Comparison of ENCODE assay signal across 17 cellular contexts in genomic region chr20:37498066-37498702, GRCh38.
"Had no signal": no experiment of that assay in that cellular context is flagged by ENCODE, and none has a peak within 500 bp of the region (broad histone marks: within the 10 kb centered on the region; RNA-seq: fewer than 3 reads in every experiment).

No MANE protein-coding gene starts in this region.

- H3K9me3 ChIP-seq: adrenal gland, mucosa of descending colon, tibial nerve had no signal

- H3K27me3 ChIP-seq: adrenal gland, tibial nerve had no signal

- H3K27ac ChIP-seq: adrenal gland, epithelial cell of prostate, tibial nerve had no signal

- DNase-seq: activated CD4-positive, alpha-beta T cell treated with anti-CD3 and anti-CD28 coated beads, Interleukin-2, amount 10 ng/mL, durations not matched to agents 7 days and 5 days; activated CD8-positive, alpha-beta memory T cell treated with anti-CD3 and anti-CD28 coated beads, Interleukin-2, amount 50 U/mL, for 4 hours; activated effector memory CD4-positive, alpha-beta T cell treated with Interleukin-2 at 50 U/mL for 16 hours; activated naive CD4-positive, alpha-beta T cell treated with anti-CD3 and anti-CD28 coated beads, Interleukin-2, amount 10 ng/mL, durations not matched to agents 7 days and 5 days; activated T-cell treated with anti-CD3 and anti-CD28 coated beads, Interleukin-2, amount 50 U/mL, for 4 hours; dermis blood vessel endothelial cell; foreskin melanocyte; left ventricle myocardium superior; mucosa of descending colon; naive B cell; T-cell; T-helper 9 cell had no signal

- H3K9me3 Mint-ChIP-seq: activated CD4-positive, alpha-beta T cell treated with anti-CD3 and anti-CD28 coated beads, Interleukin-2, amount 10 ng/mL, durations not matched to agents 7 days and 5 days; activated naive CD4-positive, alpha-beta T cell treated with anti-CD3 and anti-CD28 coated beads, Interleukin-2, amount 10 ng/mL, durations not matched to agents 7 days and 5 days; activated T-cell treated with anti-CD3 and anti-CD28 coated beads, Interleukin-2, amount 50 U/mL, for 4 hours; naive B cell; neural crest cell; stimulated activated naive CD8-positive, alpha-beta T cell treated with anti-CD3 and anti-CD28 coated beads, Interleukin-15, Interleukin-2, amounts not matched to agents 100 ng/mL and 50 ng/mL, for 24 hours; T-cell had no signal

- H3K36me3 Mint-ChIP-seq: activated naive CD4-positive, alpha-beta T cell treated with anti-CD3 and anti-CD28 coated beads, Interleukin-2, amount 10 ng/mL, durations not matched to agents 7 days and 5 days had no signal

- H3K4me1 ChIP-seq: adrenal gland, tibial nerve had no signal

- H3K4me3 ChIP-seq: adrenal gland, mucosa of descending colon, tibial nerve had no signal

- H3K36me3 ChIP-seq: adrenal gland had no signal

- H3K27me3 Mint-ChIP-seq: activated CD4-positive, alpha-beta T cell treated with anti-CD3 and anti-CD28 coated beads, Interleukin-2, amount 10 ng/mL, durations not matched to agents 7 days and 5 days; activated naive CD4-positive, alpha-beta T cell treated with anti-CD3 and anti-CD28 coated beads, Interleukin-2, amount 10 ng/mL, durations not matched to agents 7 days and 5 days; naive B cell; stimulated activated naive CD8-positive, alpha-beta T cell treated with anti-CD3 and anti-CD28 coated beads, Interleukin-15, Interleukin-2, amounts not matched to agents 100 ng/mL and 50 ng/mL, for 24 hours; T-cell had no signal

- H3K27ac Mint-ChIP-seq: activated CD4-positive, alpha-beta T cell treated with anti-CD3 and anti-CD28 coated beads, Interleukin-2, amount 10 ng/mL, durations not matched to agents 7 days and 5 days; activated naive CD4-positive, alpha-beta T cell treated with anti-CD3 and anti-CD28 coated beads, Interleukin-2, amount 10 ng/mL, durations not matched to agents 7 days and 5 days; stimulated activated naive CD8-positive, alpha-beta T cell treated with anti-CD3 and anti-CD28 coated beads, Interleukin-15, Interleukin-2, amounts not matched to agents 100 ng/mL and 50 ng/mL, for 24 hours; T-cell had no signal

- H3K4me1 Mint-ChIP-seq: activated CD4-positive, alpha-beta T cell treated with anti-CD3 and anti-CD28 coated beads, Interleukin-2, amount 10 ng/mL, durations not matched to agents 7 days and 5 days; activated naive CD4-positive, alpha-beta T cell treated with anti-CD3 and anti-CD28 coated beads, Interleukin-2, amount 10 ng/mL, durations not matched to agents 7 days and 5 days; neural crest cell had no signal

- H3K4me3 Mint-ChIP-seq: activated CD4-positive, alpha-beta T cell treated with anti-CD3 and anti-CD28 coated beads, Interleukin-2, amount 10 ng/mL, durations not matched to agents 7 days and 5 days; activated naive CD4-positive, alpha-beta T cell treated with anti-CD3 and anti-CD28 coated beads, Interleukin-2, amount 10 ng/mL, durations not matched to agents 7 days and 5 days; activated T-cell treated with anti-CD3 and anti-CD28 coated beads, Interleukin-2, amount 50 U/mL, for 4 hours; naive B cell; neural crest cell; stimulated activated naive CD8-positive, alpha-beta T cell treated with anti-CD3 and anti-CD28 coated beads, Interleukin-15, Interleukin-2, amounts not matched to agents 100 ng/mL and 50 ng/mL, for 24 hours; T-cell had no signal
